In genomic region chr15:75367913-75368688, GRCh38 we compare ENCODE assay signal across 1 cellular context.
TF ChIP-seq lines count a peak whose summit lies in the region.

Gene MAN2C1, minus strand, starts transcription at chr15:75368607. Its CDS starts 24 bp downstream, at chr15:75368583.

TF ChIP-seq in K562, 482 proteins besides CTCF, POLR2A, EP300 and RAD21 (continued from another document and continues in another):
- TF ChIP-seq ZNF695 (CRISPR knock-in tag; IDR thresholded peaks at IDR 0.05) (no peak), MBD1 (CRISPR knock-in tag; IDR thresholded peaks at IDR 0.05) (no peak), ZNF23 (CRISPR knock-in tag; IDR thresholded peaks at IDR 0.05) (no peak), ZNF140 (CRISPR knock-in tag; IDR thresholded peaks at IDR 0.05) (no peak), ZBTB40 (IDR thresholded peaks at IDR 0.05) (peak; percentile 99), ZBTB40 (CRISPR knock-in tag; IDR thresholded peaks at IDR 0.05) (no peak), CBFA2T3 (IDR thresholded peaks at IDR 0.05) (0 out of 2 replicates have a peak, but pooled peaks have one; percentile 26), ETV1 (tag; conservative IDR thresholded peaks at IDR 0.05; ENCODE audit: low read depth) (peak; percentile 87), KLF10 (CRISPR knock-in tag; IDR thresholded peaks at IDR 0.05) (no peak), GABPA (tag; conservative IDR thresholded peaks at IDR 0.05; ENCODE audit: low read depth) (peak; percentile 99), RNF2 (IDR thresholded peaks at IDR 0.05) (no peak), ZNF253 (CRISPR knock-in tag; conservative IDR thresholded peaks at IDR 0.05) (no peak), KDM2B (CRISPR knock-in tag; IDR thresholded peaks at IDR 0.05) (no peak), RREB1 (CRISPR knock-in tag; IDR thresholded peaks at IDR 0.05) (no peak), XRCC3 (IDR thresholded peaks at IDR 0.05) (no peak), DACH1 (IDR thresholded peaks at IDR 0.05; ENCODE audit: partially characterized antibody) (peak; percentile 35), ZBTB49 (CRISPR knock-in tag; IDR thresholded peaks at IDR 0.05; ENCODE audit: borderline replicate concordance) (no peak), ZNF324 (CRISPR knock-in tag; IDR thresholded peaks at IDR 0.05) (no peak), ZNF57 (CRISPR knock-in tag; IDR thresholded peaks at IDR 0.05) (no peak), ZNF174 (CRISPR knock-in tag; IDR thresholded peaks at IDR 0.05) (no peak), CHCHD3 (CRISPR knock-in tag; IDR thresholded peaks at IDR 0.05) (no peak), HNRNPK (IDR thresholded peaks at IDR 0.05; ENCODE audit: low read depth, low read length, poor library complexity, severe bottlenecking) (peak; percentile 64), PHB (CRISPR knock-in tag; IDR thresholded peaks at IDR 0.05) (0 out of 2 replicates have a peak, but pooled peaks have one; percentile 37), POLR3G (IDR thresholded peaks at IDR 0.05; ENCODE audit: extremely low read depth, insufficient read length, insufficient replicate concordance) (no peak), CHD1 (IDR thresholded peaks at IDR 0.05; ENCODE audit: low read length) (peak; percentile 86), ZNF217 (CRISPR knock-in tag; IDR thresholded peaks at IDR 0.05) (no peak), CXXC5 (CRISPR knock-in tag; IDR thresholded peaks at IDR 0.05) (peak; percentile 83), PTRF (tag; IDR thresholded peaks at IDR 0.05) (no peak)
- TF ChIP-seq, protein P1, sequence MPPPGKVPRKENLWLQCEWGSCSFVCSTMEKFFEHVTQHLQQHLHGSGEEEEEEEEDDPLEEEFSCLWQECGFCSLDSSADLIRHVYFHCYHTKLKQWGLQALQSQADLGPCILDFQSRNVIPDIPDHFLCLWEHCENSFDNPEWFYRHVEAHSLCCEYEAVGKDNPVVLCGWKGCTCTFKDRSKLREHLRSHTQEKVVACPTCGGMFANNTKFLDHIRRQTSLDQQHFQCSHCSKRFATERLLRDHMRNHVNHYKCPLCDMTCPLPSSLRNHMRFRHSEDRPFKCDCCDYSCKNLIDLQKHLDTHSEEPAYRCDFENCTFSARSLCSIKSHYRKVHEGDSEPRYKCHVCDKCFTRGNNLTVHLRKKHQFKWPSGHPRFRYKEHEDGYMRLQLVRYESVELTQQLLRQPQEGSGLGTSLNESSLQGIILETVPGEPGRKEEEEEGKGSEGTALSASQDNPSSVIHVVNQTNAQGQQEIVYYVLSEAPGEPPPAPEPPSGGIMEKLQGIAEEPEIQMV (tag; conservative IDR thresholded peaks at IDR 0.05; ENCODE audit: low read depth), result no peak
- TF ChIP-seq, protein P2, sequence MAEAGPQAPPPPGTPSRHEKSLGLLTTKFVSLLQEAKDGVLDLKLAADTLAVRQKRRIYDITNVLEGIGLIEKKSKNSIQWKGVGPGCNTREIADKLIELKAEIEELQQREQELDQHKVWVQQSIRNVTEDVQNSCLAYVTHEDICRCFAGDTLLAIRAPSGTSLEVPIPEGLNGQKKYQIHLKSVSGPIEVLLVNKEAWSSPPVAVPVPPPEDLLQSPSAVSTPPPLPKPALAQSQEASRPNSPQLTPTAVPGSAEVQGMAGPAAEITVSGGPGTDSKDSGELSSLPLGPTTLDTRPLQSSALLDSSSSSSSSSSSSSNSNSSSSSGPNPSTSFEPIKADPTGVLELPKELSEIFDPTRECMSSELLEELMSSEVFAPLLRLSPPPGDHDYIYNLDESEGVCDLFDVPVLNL (CRISPR knock-in tag; IDR thresholded peaks at IDR 0.05; ENCODE audit: low read depth), result no peak; the same call in 1 of the 2 replicates
